Comparison of ENCODE assay signal across 8 cellular contexts in the genomic region with DNA sequence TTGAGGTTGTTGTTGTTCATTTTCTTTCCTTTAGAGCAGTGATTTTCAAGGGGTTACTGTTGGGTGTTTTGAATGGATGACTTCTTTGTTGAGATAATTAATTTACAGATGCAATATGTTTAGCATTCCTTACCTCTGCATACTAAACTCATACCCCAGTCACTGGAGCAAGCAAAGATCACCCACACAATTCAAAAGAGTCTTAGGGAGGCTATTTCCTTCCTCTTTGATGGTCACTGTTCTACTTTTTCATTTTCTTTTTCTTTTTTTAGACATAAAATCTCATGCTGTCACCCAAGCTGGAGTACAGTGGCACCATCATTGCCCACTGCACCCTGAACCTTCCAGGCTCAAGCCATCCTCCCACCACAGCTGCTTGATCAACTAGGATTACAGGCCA.
DNase-seq lines count a peak whose midpoint lies in the region; ATAC-seq, FAIRE-seq and TF ChIP-seq lines count a peak whose summit lies in the region.
"Not testable (repeated sequence)": the region's sequence is repeated elsewhere in the genome, so short reads cannot be mapped to it uniquely, and the experiment has no call there.

No MANE protein-coding gene starts in this region.

- not testable (repeated sequence) for TF ChIP-seq CTCF in A549 (IDR thresholded peaks at IDR 0.05); DND-41 (IDR thresholded peaks at IDR 0.05; ENCODE audit: borderline replicate concordance, extremely low read depth, low read length, poor library complexity, severe bottlenecking)

- not testable (repeated sequence) for H3K4me1 Mint-ChIP-seq in T-helper 17 cell; activated CD8-positive, alpha-beta memory T cell treated with anti-CD3 and anti-CD28 coated beads, Interleukin-2, amount 10 ng/mL, durations not matched to agents 7 days and 5 days; activated naive CD8-positive, alpha-beta T cell treated with anti-CD3 and anti-CD28 coated beads, Interleukin-2, amount 10 ng/mL, durations not matched to agents 7 days and 5 days

- H3K4me3 ChIP-seq in A549, result not testable (repeated sequence)
- peak overlapping the region in 1 of 2 experiments; percentile 52; a peak in 2 of 4 replicates for H3K4me3 ChIP-seq in DND-41 (ENCODE audit: low read depth in 1 of 2, low read length in 2 of 2)
- H3K4me3 ChIP-seq in MG63, result peak overlapping the region; percentile 19; the same call in 1 of the 2 replicates

- not testable (repeated sequence) for H3K27ac ChIP-seq in A549
- peak overlapping the region; percentile 71 for H3K27ac ChIP-seq in DND-41 (ENCODE audit: low read length)

- not testable (repeated sequence) for H3K36me3 ChIP-seq in DND-41 (ENCODE audit: insufficient read depth, low read length); MG63

- not testable (repeated sequence) for H3K9me3 Mint-ChIP-seq in activated CD8-positive, alpha-beta memory T cell treated with anti-CD3 and anti-CD28 coated beads, Interleukin-2, amount 10 ng/mL, durations not matched to agents 7 days and 5 days (ENCODE audit: low read depth); activated naive CD8-positive, alpha-beta T cell treated with anti-CD3 and anti-CD28 coated beads, Interleukin-2, amount 10 ng/mL, durations not matched to agents 7 days and 5 days

- peak overlapping the region; percentile 57 for H3K4me3 Mint-ChIP-seq in T-helper 17 cell
- not testable (repeated sequence) for H3K4me3 Mint-ChIP-seq in activated CD8-positive, alpha-beta memory T cell treated with anti-CD3 and anti-CD28 coated beads, Interleukin-2, amount 10 ng/mL, durations not matched to agents 7 days and 5 days
- H3K4me3 Mint-ChIP-seq in activated naive CD8-positive, alpha-beta T cell treated with anti-CD3 and anti-CD28 coated beads, Interleukin-2, amount 10 ng/mL, durations not matched to agents 7 days and 5 days, result peak overlapping the region; percentile 49

- not testable (repeated sequence) for FAIRE-seq in A549 (lab: Jason Lieb, UNC)

- DNase-seq in A549 (ENCODE audit: low read depth in 1 of 2, low spot score in 1 of 2); MG63; T-helper 17 cell; activated CD8-positive, alpha-beta memory T cell treated with anti-CD3 and anti-CD28 coated beads, Interleukin-2, amount 10 ng/mL, durations not matched to agents 7 days and 5 days; activated naive CD8-positive, alpha-beta T cell treated with anti-CD3 and anti-CD28 coated beads, Interleukin-2, amount 10 ng/mL, durations not matched to agents 7 days and 5 days: not testable (repeated sequence)
- peak; percentile 20 for DNase-seq in DND-41
- DNase-seq in OCI-M1 (lab: John Stamatoyannopoulos, UW), result peak; percentile 38

- not testable (repeated sequence) for H3K36me3 Mint-ChIP-seq in T-helper 17 cell (ENCODE audit: low read depth); activated CD8-positive, alpha-beta memory T cell treated with anti-CD3 and anti-CD28 coated beads, Interleukin-2, amount 10 ng/mL, durations not matched to agents 7 days and 5 days; activated naive CD8-positive, alpha-beta T cell treated with anti-CD3 and anti-CD28 coated beads, Interleukin-2, amount 10 ng/mL, durations not matched to agents 7 days and 5 days

- H3K9ac ChIP-seq in DND-41 (ENCODE audit: low read depth, low read length), result peak overlapping the region; percentile 54

- CTCF ChIA-PET in A549 (lab: Yijun Ruan, JAX); activated CD8-positive, alpha-beta memory T cell treated with anti-CD3 and anti-CD28 coated beads, Interleukin-2, amount 10 ng/mL, durations not matched to agents 7 days and 5 days (lab: Charles Lee): not testable (repeated sequence)

- not testable (repeated sequence) for H3K79me2 ChIP-seq in DND-41 (ENCODE audit: insufficient read depth, low read length)

- ATAC-seq in A549; T-helper 17 cell; activated CD8-positive, alpha-beta memory T cell treated with anti-CD3 and anti-CD28 coated beads, Interleukin-2, amount 10 ng/mL, durations not matched to agents 7 days and 5 days; activated naive CD8-positive, alpha-beta T cell treated with anti-CD3 and anti-CD28 coated beads, Interleukin-2, amount 10 ng/mL, durations not matched to agents 7 days and 5 days (ENCODE audit: low read depth): not testable (repeated sequence)
- ATAC-seq in DND-41 (ENCODE audit: insufficient read depth, low read depth) (peak; percentile 78), HG03066 (IDR thresholded peaks at IDR 0.05; ENCODE audit: low read depth, unreplicated experiment) (peak; percentile 77)

- POLR2A ChIA-PET in A549 (lab: Yijun Ruan, JAX); activated naive CD8-positive, alpha-beta T cell treated with anti-CD3 and anti-CD28 coated beads, Interleukin-2, amount 10 ng/mL, durations not matched to agents 7 days and 5 days (lab: Charles Lee): not testable (repeated sequence)

- H3K27me3 ChIP-seq in DND-41 (ENCODE audit: insufficient read depth, low read length, poor library complexity); MG63: not testable (repeated sequence)

- not testable (repeated sequence) for H3K27me3 Mint-ChIP-seq in T-helper 17 cell; activated CD8-positive, alpha-beta memory T cell treated with anti-CD3 and anti-CD28 coated beads, Interleukin-2, amount 10 ng/mL, durations not matched to agents 7 days and 5 days; activated naive CD8-positive, alpha-beta T cell treated with anti-CD3 and anti-CD28 coated beads, Interleukin-2, amount 10 ng/mL, durations not matched to agents 7 days and 5 days

- H3K9me3 ChIP-seq in A549; DND-41 (ENCODE audit: insufficient read depth, low read length, severe bottlenecking); MG63; T-helper 17 cell (ENCODE audit: control insufficient read depth, low read length, poor library complexity, severe bottlenecking): not testable (repeated sequence)

- H2AFZ ChIP-seq in DND-41 (ENCODE audit: low read depth, low read length), result peak overlapping the region; percentile 77

- not testable (repeated sequence) for H4K20me1 ChIP-seq in DND-41 (ENCODE audit: insufficient read depth, low read length)

- TF ChIP-seq RAD21 in A549 (conservative IDR thresholded peaks at IDR 0.05 in 1 of 2, IDR thresholded peaks at IDR 0.05 in 1 of 2), result not testable (repeated sequence)

- not testable (repeated sequence) for H3K4me1 ChIP-seq in A549; DND-41 (ENCODE audit: insufficient read depth, low read length)

- TF ChIP-seq EP300 in A549 (IDR thresholded peaks at IDR 0.05), result not testable (repeated sequence)

- peak overlapping the region; percentile 44; the same call in 2 of the 3 replicates for H3K4me2 ChIP-seq in A549
- H3K4me2 ChIP-seq in DND-41 (ENCODE audit: insufficient read depth, low read length), result peak overlapping the region; percentile 69

- H3K27ac Mint-ChIP-seq in T-helper 17 cell, result not testable (repeated sequence)
- H3K27ac Mint-ChIP-seq in activated CD8-positive, alpha-beta memory T cell treated with anti-CD3 and anti-CD28 coated beads, Interleukin-2, amount 10 ng/mL, durations not matched to agents 7 days and 5 days, result peak overlapping the region; percentile 66
- H3K27ac Mint-ChIP-seq in activated naive CD8-positive, alpha-beta T cell treated with anti-CD3 and anti-CD28 coated beads, Interleukin-2, amount 10 ng/mL, durations not matched to agents 7 days and 5 days, result peak overlapping the region; percentile 60

- TF ChIP-seq POLR2A in A549 (IDR thresholded peaks at IDR 0.05; ENCODE audit: low read length), result not testable (repeated sequence)
